ENCODE assay signal across 1 cellular context in the genomic region with DNA sequence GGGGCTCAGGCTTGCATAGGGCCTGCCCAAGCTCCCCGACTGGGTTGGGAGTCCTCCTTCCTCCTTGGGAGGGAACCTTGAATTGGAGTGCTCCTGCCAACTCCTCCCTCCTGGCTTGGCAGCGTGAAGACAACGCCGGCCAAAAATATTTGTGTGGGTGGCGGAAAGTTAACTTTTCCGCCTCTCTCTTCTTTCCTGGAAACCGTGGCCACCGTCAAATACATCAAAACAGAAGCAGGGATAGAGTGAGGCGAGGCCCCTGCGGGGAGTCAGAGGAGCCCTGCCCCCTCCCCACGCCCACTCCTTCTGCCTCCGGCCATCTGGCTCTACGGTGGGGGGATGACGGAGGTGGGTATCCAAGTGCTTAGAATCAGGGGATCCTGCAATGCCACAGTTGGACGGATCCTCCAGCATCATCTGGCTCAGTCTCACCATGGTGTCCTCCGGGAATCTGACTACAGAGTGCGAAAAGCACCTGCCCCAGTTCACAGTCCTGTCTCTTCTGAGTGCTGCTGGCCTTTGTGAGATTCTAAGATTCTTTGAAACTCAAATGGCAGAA.
TF ChIP-seq lines count a peak whose summit lies in the region.

No MANE protein-coding gene starts in this region.

TF ChIP-seq in GM23338, 12 proteins besides CTCF, POLR2A, EP300 and RAD21 (continued from another document):
- TF ChIP-seq ZNF462 (CRISPR knock-in tag; IDR thresholded peaks at IDR 0.05) (no peak), JUNB (IDR thresholded peaks at IDR 0.05; ENCODE audit: unreplicated experiment) (no peak)
